ENCODE assay signal across 20 cellular contexts in genomic region chr10:21499580-21499909, GRCh38. TPM values are rescaled to one million over a fixed set of nuclear protein-coding genes. Genes with fewer than 3 reads are reported as not detected.
DNase-seq lines count a peak whose midpoint lies in the region; ATAC-seq and TF ChIP-seq lines count a peak whose summit lies in the region.
"Had no signal": no experiment of that assay in that cellular context is flagged by ENCODE, and none has a peak within 500 bp of the region (broad histone marks: within the 10 kb centered on the region; RNA-seq: fewer than 3 reads in every experiment).

No MANE protein-coding gene starts in this region.

- H3F3A ChIP-seq in smooth muscle cell (ENCODE audit: low read depth) = no peaks in the 10 kb centered on the region

- H3K36me3 ChIP-seq in ectodermal cell (ENCODE audit: control insufficient read depth, insufficient read depth, low read length) = no peaks in the 10 kb centered on the region
- H3K36me3 ChIP-seq in right lobe of liver = no peaks in the 10 kb centered on the region
- H3K36me3 ChIP-seq in smooth muscle cell (ENCODE audit: low read depth) = no peaks in the 10 kb centered on the region
- H3K36me3 ChIP-seq in naive thymus-derived CD4-positive, alpha-beta T cell (ENCODE audit: control insufficient read depth in 2 of 3, insufficient read depth in 3 of 3, low read length in 3 of 3) = no peaks in the 10 kb centered on the region

- CTCF ChIA-PET in naive thymus-derived CD4-positive, alpha-beta T cell (lab: Charles Lee) = no interaction called here

- peak overlapping the region; percentile 19 for H3K9ac ChIP-seq in smooth muscle cell (ENCODE audit: low read depth)

- intact Hi-C loops in right lobe of liver (cut with DNase I) = loop anchor here in 1 of 2 donors (10.0 kb wide), 1 partner anchor 455 kb away; no protein-coding TSS in a partner anchor
- intact Hi-C loops in naive thymus-derived CD4-positive, alpha-beta T cell (cut with micrococcal nuclease) = loop anchor here (5.0 to 10.0 kb wide), 9 partner anchors 95 to 1488 kb away; partner anchors contain the start of gene DNAJC1 (in 1 of the 2)

- H3K9me3 Mint-ChIP-seq in naive thymus-derived CD4-positive, alpha-beta T cell = peaks cover 0 to 5% (median 0%) of the 10 kb centered on the region in 11 donors
- H3K9me3 Mint-ChIP-seq: activated naive CD8-positive, alpha-beta T cell treated with anti-CD3 and anti-CD28 coated beads, Interleukin-2, amount 10 ng/mL, durations not matched to agents 7 days and 5 days had no signal

- H3K27ac ChIP-seq in ectodermal cell (ENCODE audit: insufficient read depth, low read depth, low read length, poor library complexity, severe bottlenecking) (peak overlapping the region; percentile 80), right lobe of liver (peak overlapping the region; percentile 48 to 86 (median 71)), smooth muscle cell (ENCODE audit: low read depth) (no peak overlapping the region)
- no peak overlapping the region for H3K27ac ChIP-seq in naive thymus-derived CD4-positive, alpha-beta T cell (ENCODE audit: low read depth, low read length)
- H3K27ac ChIP-seq: 22Rv1 had no signal

- H3K4me1 ChIP-seq in ectodermal cell (ENCODE audit: control insufficient read depth, insufficient read depth, low read length) (peaks cover 52% of the 10 kb centered on the region), right lobe of liver (peaks cover 0 to 55% (median 8%) of the 10 kb centered on the region in 4 donors), smooth muscle cell (ENCODE audit: low read depth) (peaks cover 61% of the 10 kb centered on the region)
- peaks cover 14 to 16% of the 10 kb centered on the region in 2 donors for H3K4me1 ChIP-seq in naive thymus-derived CD4-positive, alpha-beta T cell (ENCODE audit: control insufficient read depth in 2 of 2, insufficient read depth in 2 of 2, low read length in 2 of 2)

- no peak for TF ChIP-seq POLR2A in right lobe of liver (IDR thresholded peaks at IDR 0.05)

- peak in 3 of 4 donors; percentile 0 to 6 (median 0) for ATAC-seq in right lobe of liver
- no peak for ATAC-seq in activated CD4-positive, CD25-positive, alpha-beta regulatory T cell treated with anti-CD3 and anti-CD28 coated beads, Interleukin-2, amount 50 U/mL, for 24 hours
- no peak for ATAC-seq in naive thymus-derived CD4-positive, alpha-beta T cell
- ATAC-seq: K562, T-helper 17 cell had no signal

- H3K9me3 ChIP-seq in ectodermal cell (ENCODE audit: control insufficient read depth, low read length) (no peaks in the 10 kb centered on the region), right lobe of liver (no peaks in the 10 kb centered on the region), smooth muscle cell (replicated peaks; ENCODE audit: low read depth) (no peaks in the 10 kb centered on the region)
- H3K9me3 ChIP-seq in naive thymus-derived CD4-positive, alpha-beta T cell (ENCODE audit: control insufficient read depth in 2 of 3, low read length in 3 of 3) = no peaks in the 10 kb centered on the region

- TF ChIP-seq CTCF in right lobe of liver (IDR thresholded peaks at IDR 0.05) (no peak), smooth muscle cell (IDR thresholded peaks at IDR 0.05; ENCODE audit: borderline replicate concordance, insufficient read depth, poor library complexity, severe bottlenecking) (no peak)

- H3K4me1 Mint-ChIP-seq in naive thymus-derived CD4-positive, alpha-beta T cell = peaks cover 14 to 34% (median 19%) of the 10 kb centered on the region in 7 donors

- peak overlapping the region in 4 of 10 donors; percentile 9 to 56 (median 30) for H3K4me3 Mint-ChIP-seq in naive thymus-derived CD4-positive, alpha-beta T cell

- peaks cover 31 to 78% (median 53%) of the 10 kb centered on the region in 5 donors for H3K27me3 Mint-ChIP-seq in naive thymus-derived CD4-positive, alpha-beta T cell

- H3K4me2 ChIP-seq in smooth muscle cell = peak overlapping the region; percentile 100

- WGBS in ectodermal cell, 2 experiments = 3% methylated on average over 15 of the region's 15 CpGs
- 37% methylated on average over 8 of the region's 15 CpGs for WGBS in right lobe of liver (ENCODE audit: insufficient coverage, low coverage, low lambda C conversion rate, missing lambda C conversion rate)
- WGBS in smooth muscle cell (ENCODE audit: low lambda C conversion rate) = 5% methylated on average over 15 of the region's 15 CpGs

- DNase-seq in NCI-H82 (lab: John Stamatoyannopoulos, UW) (peak; percentile 36), NCI-H82 treated with DMSO at 0.1 percent for 48 hours (lab: John Stamatoyannopoulos, UW; ENCODE audit: unreplicated experiment) (no peak), right lobe of liver (peak in 2 of 3 donors; percentile 35 to 58), smooth muscle cell (lab: John Stamatoyannopoulos, UW; ENCODE audit: unreplicated experiment) (no peak), NOMO-1 treated with DMSO at 0.1 percent for 48 hours (lab: John Stamatoyannopoulos, UW; ENCODE audit: unreplicated experiment) (no peak)
- no peak for DNase-seq in naive thymus-derived CD4-positive, alpha-beta T cell
- DNase-seq: activated CD4-positive, alpha-beta T cell treated with anti-CD3 and anti-CD28 coated beads for 1 hour; CD4-positive, CD25-positive, alpha-beta regulatory T cell; cerebellar nuclear complex; DND-41; HCEC 1CT; NCI-H1092; NCI-H2171; T-helper 17 cell had no signal

- peaks cover 3% of the 10 kb centered on the region for H3K27me3 ChIP-seq in ectodermal cell (ENCODE audit: control insufficient read depth, insufficient read depth, low read length, poor library complexity, severe bottlenecking)
- no peaks in the 10 kb centered on the region for H3K27me3 ChIP-seq in right lobe of liver
- no peaks in the 10 kb centered on the region for H3K27me3 ChIP-seq in smooth muscle cell (ENCODE audit: low read depth)
- peaks cover 0 to 29% of the 10 kb centered on the region in 2 donors for H3K27me3 ChIP-seq in naive thymus-derived CD4-positive, alpha-beta T cell (ENCODE audit: control insufficient read depth in 2 of 2, insufficient read depth in 2 of 2, low read length in 2 of 2)

- no peaks in the 10 kb centered on the region for H4K20me1 ChIP-seq in smooth muscle cell (ENCODE audit: low read depth)

- H2AFZ ChIP-seq in smooth muscle cell (ENCODE audit: low read depth) = peak overlapping the region; percentile 98

- H3K4me3 ChIP-seq in ectodermal cell (ENCODE audit: insufficient read depth, low read depth, low read length) (peak overlapping the region; percentile 45), right lobe of liver (peak overlapping the region; percentile 41 to 52 (median 49)), smooth muscle cell (peak overlapping the region; percentile 51)
- H3K4me3 ChIP-seq in naive thymus-derived CD4-positive, alpha-beta T cell (ENCODE audit: low read length) = no peak overlapping the region
- H3K4me3 ChIP-seq: K562, lung had no signal

- H3K79me2 ChIP-seq in smooth muscle cell (ENCODE audit: low read depth) = peaks cover 21% of the 10 kb centered on the region

- POLR2A ChIA-PET in naive thymus-derived CD4-positive, alpha-beta T cell (lab: Charles Lee) = no interaction called here

- H3K36me3 Mint-ChIP-seq in naive thymus-derived CD4-positive, alpha-beta T cell = peaks cover 0 to 4% (median 0%) of the 10 kb centered on the region in 5 donors
- H3K36me3 Mint-ChIP-seq: activated naive CD8-positive, alpha-beta T cell treated with anti-CD3 and anti-CD28 coated beads, Interleukin-2, amount 10 ng/mL, durations not matched to agents 7 days and 5 days; CD4-positive, CD25-positive, alpha-beta regulatory T cell had no signal

- H3K27ac Mint-ChIP-seq in naive thymus-derived CD4-positive, alpha-beta T cell = peak overlapping the region in 1 of 9 donors; percentile 45
- H3K27ac Mint-ChIP-seq: activated naive CD8-positive, alpha-beta T cell treated with anti-CD3 and anti-CD28 coated beads, Interleukin-2, amount 10 ng/mL, durations not matched to agents 7 days and 5 days; CD4-positive, CD25-positive, alpha-beta regulatory T cell; T-helper 17 cell had no signal

RNA-seq across cellular contexts. Expression of gene SKIDA1, which starts 25.9 kb away (rescaled TPM):
- polyA plus RNA-seq in ectodermal cell (2013, experiment 1 of 4) = 126 TPM
- 107 TPM for polyA plus RNA-seq in ectodermal cell (2013, experiment 2 of 4)
- polyA plus RNA-seq in ectodermal cell (2013, experiment 3 of 4) = 98.2 TPM
- 116 TPM for polyA plus RNA-seq in ectodermal cell (2013, experiment 4 of 4)
- total RNA-seq in right lobe of liver = 1 to 10 TPM in 5 of 6 experiments, under 1 TPM in 1; 0.31 to 3.9 (median 2.1) TPM
- total RNA-seq in smooth muscle cell = 1.2 and 1.8 TPM in 2 replicates
- polyA plus RNA-seq in smooth muscle cell = 0.50 and 0.53 TPM in 2 replicates
- under 1 TPM in 4 of 5 experiments, not detected in 1; 0.17 to 0.45 (median 0.28) TPM for total RNA-seq in naive thymus-derived CD4-positive, alpha-beta T cell
- under 1 TPM in 1 of 2 donors, not detected in 1; 0.38 TPM for polyA plus RNA-seq in naive thymus-derived CD4-positive, alpha-beta T cell
- polyA plus RNA-seq: CD4-positive, CD25-positive, alpha-beta regulatory T cell had no signal

RNA-seq across cellular contexts. Expression of gene MLLT10, which starts 34.5 kb away (rescaled TPM):
- 56.5 TPM for polyA plus RNA-seq in ectodermal cell (2013, experiment 1 of 4)
- 63.5 TPM for polyA plus RNA-seq in ectodermal cell (2013, experiment 2 of 4)
- 51.2 TPM for polyA plus RNA-seq in ectodermal cell (2013, experiment 3 of 4)
- 51.5 TPM for polyA plus RNA-seq in ectodermal cell (2013, experiment 4 of 4)
- total RNA-seq in right lobe of liver (10 to 100 TPM; 15.8 to 49.4 (median 20.1) TPM), smooth muscle cell (43.6 and 44.6 TPM in 2 replicates)
- 6.8 and 10.8 TPM in 2 replicates for polyA plus RNA-seq in smooth muscle cell
- total RNA-seq in naive thymus-derived CD4-positive, alpha-beta T cell = 10 to 100 TPM; 50.0 to 74.2 (median 67.9) TPM
- polyA plus RNA-seq in naive thymus-derived CD4-positive, alpha-beta T cell = 1 to 10 TPM; 6.0 to 8.8 TPM

Comparison
In these comparisons a context has a peak if more than half of its experiments do, and no peak if none do; other contexts are left out.
1. DNase-seq: peak in NCI-H82 (single experiment) and right lobe of liver (2 of 3); none in NCI-H82 treated with DMSO at 0.1 percent for 48 hours (single experiment), smooth muscle cell (single experiment), NOMO-1 treated with DMSO at 0.1 percent for 48 hours (single experiment) and naive thymus-derived CD4-positive, alpha-beta T cell (0 of 9).
2. H3K27ac ChIP-seq: peak in ectodermal cell (single experiment) and right lobe of liver (3 of 3); none in smooth muscle cell (single experiment) and naive thymus-derived CD4-positive, alpha-beta T cell (single experiment).
3. ATAC-seq: peak in right lobe of liver (3 of 4); none in activated CD4-positive, CD25-positive, alpha-beta regulatory T cell treated with anti-CD3 and anti-CD28 coated beads, Interleukin-2, amount 50 U/mL, for 24 hours (0 of 2) and naive thymus-derived CD4-positive, alpha-beta T cell (single experiment).